9 cellular contexts compared by ENCODE assay signal in the genomic region with DNA sequence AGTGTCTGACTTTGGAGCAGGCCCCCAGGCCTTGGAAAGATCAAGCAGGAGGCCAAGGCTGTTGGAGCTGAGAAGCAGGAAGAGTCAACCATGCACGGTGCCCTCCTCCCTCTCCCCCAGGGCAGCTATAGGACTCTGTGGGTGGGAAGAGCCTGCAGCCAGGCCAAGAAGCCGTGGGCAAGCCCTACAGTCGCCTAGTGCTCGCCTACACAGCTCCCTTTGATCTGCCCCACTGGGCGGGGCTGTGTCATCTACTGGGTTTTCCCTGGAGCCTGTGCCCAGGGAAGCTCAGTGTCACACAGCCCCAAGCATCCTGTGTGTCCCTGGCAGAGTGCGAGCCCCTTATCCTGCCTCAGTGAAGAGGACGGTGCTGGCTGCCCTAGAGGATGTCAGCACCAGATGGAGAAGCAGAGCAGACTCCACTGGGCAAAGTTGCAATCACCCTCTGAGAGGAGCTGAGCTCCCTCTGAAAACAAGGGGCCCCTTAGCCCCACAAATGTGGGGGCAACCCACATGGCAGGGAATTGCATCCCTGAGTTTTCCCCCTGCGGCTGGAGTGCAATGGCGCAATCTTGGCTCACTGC.
DNase-seq lines count a peak whose midpoint lies in the region; ATAC-seq, FAIRE-seq and TF ChIP-seq lines count a peak whose summit lies in the region.
"Had no signal": no experiment of that assay in that cellular context is flagged by ENCODE, and none has a peak within 500 bp of the region (broad histone marks: within the 10 kb centered on the region; RNA-seq: fewer than 3 reads in every experiment).

No MANE protein-coding gene starts in this region.

- TF ChIP-seq POLR2A in GM12878 (IDR thresholded peaks at IDR 0.05; ENCODE audit: low read depth, low read length) = no peak

- 53% methylated on average over 9 of the region's 9 CpGs for WGBS in GM12878 (ENCODE audit: insufficient coverage, insufficient replicate concordance, low lambda C conversion rate, missing lambda C conversion rate)

- FAIRE-seq in GM12878 (lab: Jason Lieb, UNC) = no peak

- H3K9ac ChIP-seq in GM12878 (ENCODE audit: control insufficient read depth, insufficient read depth, low read length) = no peak overlapping the region

- POLR2A ChIA-PET in HEK293 (lab: Yijun Ruan, JAX) (no interaction called here), GM12878 (lab: Charles Lee) (interaction anchor here (0.6 kb wide), 1 partner anchor 89 kb away, joined by 3 read pairs; no protein-coding TSS in a partner anchor)

- TF ChIP-seq CTCF in HEK293 (tag by site-specific recombination; IDR thresholded peaks at IDR 0.05) = no peak
- no peak for TF ChIP-seq CTCF in GM12878 (IDR thresholded peaks at IDR 0.05 in 2 of 3, conservative IDR thresholded peaks at IDR 0.05 in 1 of 3; ENCODE audit: control insufficient read depth in 2 of 3, extremely low read depth in 1 of 3, insufficient read depth in 1 of 3, low read depth in 3 of 3, low read length in 3 of 3)

- H3K79me2 ChIP-seq in GM12878 (ENCODE audit: control insufficient read depth, insufficient read depth, low read length) = no peaks in the 10 kb centered on the region

- no peak for TF ChIP-seq EP300 in GM12878 (IDR thresholded peaks at IDR 0.05; ENCODE audit: borderline replicate concordance in 1 of 2, control insufficient read depth in 1 of 2, low read depth in 2 of 2, low read length in 2 of 2)

- BruUV-seq in GM12878 (replicated peaks; lab: Mats Ljungman, UMichigan) = no TSS peak

- ATAC-seq in GM12878 = peak; percentile 67
- ATAC-seq in natural killer cell treated with Interleukin-12 subunit alpha and Interleukin-12 subunit beta and Interleukin-15 and Interleukin-18, amount 100 ng/mL, for 72 hours = peak in 1 of 2 donors; percentile 62
- ATAC-seq in HG03432 (IDR thresholded peaks at IDR 0.05; ENCODE audit: unreplicated experiment) = no peak

- no peaks in the 10 kb centered on the region for H3K36me3 ChIP-seq in HEK293 (ENCODE audit: control insufficient read depth in 2 of 2, insufficient read depth in 1 of 2, low read length in 2 of 2)
- H3K36me3 ChIP-seq in GM12878 (ENCODE audit: control insufficient read depth in 2 of 2, insufficient read depth in 2 of 2, low read length in 1 of 2) = no peaks in the 10 kb centered on the region

- intact Hi-C loops in GM12878 (cut with micrococcal nuclease; ENCODE audit: unreplicated experiment) = no loop called here

- peaks cover 29 to 34% of the 10 kb centered on the region in 2 donors for H3K4me1 Mint-ChIP-seq in natural killer cell treated with Interleukin-12 subunit alpha and Interleukin-12 subunit beta and Interleukin-15 and Interleukin-18, amount 100 ng/mL, for 72 hours (ENCODE audit: low read depth in 2 of 2)

- peak; percentile 2 for DNase-seq in COLO829 (ENCODE audit: low spot score)
- DNase-seq in GM12878 (ENCODE audit: low read depth, low spot score) = no peak
- no peak for DNase-seq in natural killer cell treated with Interleukin-12 subunit alpha and Interleukin-12 subunit beta and Interleukin-15 and Interleukin-18, amount 100 ng/mL, for 72 hours (ENCODE audit: low spot score)
- DNase-seq in pons (ENCODE audit: low spot score) = no peak
- no peak for DNase-seq in amygdala (lab: John Stamatoyannopoulos, UW)
- DNase-seq in caudate nucleus (lab: John Stamatoyannopoulos, UW) = no peak
- DNase-seq: NCI-H1694 had no signal

- TF ChIP-seq RAD21 in GM12878 (IDR thresholded peaks at IDR 0.05; ENCODE audit: insufficient read depth, low read depth, low read length) = no peak

- H3K4me3 ChIP-seq in HEK293 (ENCODE audit: low read depth, low read length) (no peak overlapping the region), GM12878 (no peak overlapping the region)

- CTCF ChIA-PET in HEK293 (lab: Yijun Ruan, JAX) (interaction anchor here (0.7 to 1.7 kb wide), 2 partner anchors 33 to 36 kb away, joined by 3 to 4 read pairs; no protein-coding TSS in a partner anchor), GM12878 (lab: Yijun Ruan, JAX) (interaction anchor here (0.9 to 2.2 kb wide), 4 partner anchors 10 to 90 kb away, joined by 3 to 5 read pairs (median 4); no protein-coding TSS in a partner anchor)

- no peaks in the 10 kb centered on the region for H3K9me3 Mint-ChIP-seq in natural killer cell treated with Interleukin-12 subunit alpha and Interleukin-12 subunit beta and Interleukin-15 and Interleukin-18, amount 100 ng/mL, for 72 hours

- H3K4me2 ChIP-seq in GM12878 (ENCODE audit: control insufficient read depth, insufficient read depth) = peak overlapping the region; percentile 8; the same call in 1 of the 2 replicates

- H3K4me3 Mint-ChIP-seq in natural killer cell treated with Interleukin-12 subunit alpha and Interleukin-12 subunit beta and Interleukin-15 and Interleukin-18, amount 100 ng/mL, for 72 hours = no peak overlapping the region

- no peaks in the 10 kb centered on the region for H3K36me3 Mint-ChIP-seq in natural killer cell treated with Interleukin-12 subunit alpha and Interleukin-12 subunit beta and Interleukin-15 and Interleukin-18, amount 100 ng/mL, for 72 hours

- no peak overlapping the region for H3K27ac ChIP-seq in HEK293 (ENCODE audit: extremely low read depth, low read depth, low read length)
- H3K27ac ChIP-seq in GM12878 (ENCODE audit: control insufficient read depth, insufficient read depth) = no peak overlapping the region
- H3K27ac ChIP-seq in caudate nucleus (ENCODE audit: low read depth, low read length) = no peak overlapping the region

- H2AFZ ChIP-seq in GM12878 (ENCODE audit: control insufficient read depth, low read depth, low read length) = no peak overlapping the region

- SMC1A ChIA-PET in GM12878 (lab: Charles Lee; ENCODE audit: uncharacterized antibody, unreplicated experiment) = interaction anchor here (1.0 to 1.5 kb wide), 3 partner anchors 14 to 36 kb away, joined by 3 to 4 read pairs (median 3); no protein-coding TSS in a partner anchor

- in situ Hi-C loops in GM12878 (cut with MboI) = no loop called here

- H3K9me3 ChIP-seq in HEK293 (ENCODE audit: control insufficient read depth, insufficient read depth, low read depth, low read length) = no peaks in the 10 kb centered on the region
- no peaks in the 10 kb centered on the region; the same call in 2 of the 3 replicates for H3K9me3 ChIP-seq in GM12878 (replicated peaks; ENCODE audit: control insufficient read depth, insufficient read depth, low read length)

- RAD21 ChIA-PET in GM12878 (lab: Charles Lee; ENCODE audit: unreplicated experiment) = interaction anchor here (0.7 to 1.8 kb wide), 4 partner anchors 14 to 45 kb away, joined by 3 to 7 read pairs (median 4); no protein-coding TSS in a partner anchor

- peak overlapping the region; percentile 41 to 82 for H3K27ac Mint-ChIP-seq in natural killer cell treated with Interleukin-12 subunit alpha and Interleukin-12 subunit beta and Interleukin-15 and Interleukin-18, amount 100 ng/mL, for 72 hours

- H3K27me3 Mint-ChIP-seq in natural killer cell treated with Interleukin-12 subunit alpha and Interleukin-12 subunit beta and Interleukin-15 and Interleukin-18, amount 100 ng/mL, for 72 hours = no peaks in the 10 kb centered on the region

- H4K20me1 ChIP-seq in GM12878 (ENCODE audit: control insufficient read depth, insufficient read depth) = no peaks in the 10 kb centered on the region

- H3K4me1 ChIP-seq in HEK293 (ENCODE audit: control insufficient read depth, insufficient read depth, low read length) (no peaks in the 10 kb centered on the region), GM12878 (ENCODE audit: control insufficient read depth, insufficient read depth, low read length) (peaks cover 3% of the 10 kb centered on the region; the same call in 1 of the 2 replicates)

- H3K27me3 ChIP-seq in GM12878 (replicated peaks in 1 of 2; ENCODE audit: control insufficient read depth in 2 of 2, insufficient read depth in 2 of 2, low read length in 1 of 2) = no peaks in the 10 kb centered on the region

TF ChIP-seq in GM12878, 131 proteins besides CTCF, POLR2A, EP300 and RAD21:
- TF ChIP-seq HCFC1 (IDR thresholded peaks at IDR 0.05; ENCODE audit: low read length) (no peak), BRCA1 (IDR thresholded peaks at IDR 0.05; ENCODE audit: low read depth, low read length) (no peak), CBX3 (IDR thresholded peaks at IDR 0.05; ENCODE audit: borderline replicate concordance, low read depth) (no peak), GABPA (IDR thresholded peaks at IDR 0.05; ENCODE audit: low read depth) (no peak), NBN (IDR thresholded peaks at IDR 0.05) (no peak), BMI1 (IDR thresholded peaks at IDR 0.05; ENCODE audit: borderline replicate concordance) (no peak)
- TF ChIP-seq, protein P1, sequence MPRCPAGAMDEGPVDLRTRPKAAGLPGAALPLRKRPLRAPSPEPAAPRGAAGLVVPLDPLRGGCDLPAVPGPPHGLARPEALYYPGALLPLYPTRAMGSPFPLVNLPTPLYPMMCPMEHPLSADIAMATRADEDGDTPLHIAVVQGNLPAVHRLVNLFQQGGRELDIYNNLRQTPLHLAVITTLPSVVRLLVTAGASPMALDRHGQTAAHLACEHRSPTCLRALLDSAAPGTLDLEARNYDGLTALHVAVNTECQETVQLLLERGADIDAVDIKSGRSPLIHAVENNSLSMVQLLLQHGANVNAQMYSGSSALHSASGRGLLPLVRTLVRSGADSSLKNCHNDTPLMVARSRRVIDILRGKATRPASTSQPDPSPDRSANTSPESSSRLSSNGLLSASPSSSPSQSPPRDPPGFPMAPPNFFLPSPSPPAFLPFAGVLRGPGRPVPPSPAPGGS (IDR thresholded peaks at IDR 0.05; ENCODE audit: borderline replicate concordance, insufficient read depth, low read depth, low read length, poor library complexity, severe bottlenecking) = no peak
TF ChIP-seq in GM12878: peak in this region for 0.
